26 cellular contexts compared by ENCODE assay signal in genomic region chr12:67318786-67319185, GRCh38. TPM values are rescaled to one million over a fixed set of nuclear protein-coding genes. Genes with fewer than 3 reads are reported as not detected.
DNase-seq lines count a peak whose midpoint lies in the region; ATAC-seq, FAIRE-seq and TF ChIP-seq lines count a peak whose summit lies in the region.
"Had no signal": no experiment of that assay in that cellular context is flagged by ENCODE, and none has a peak within 500 bp of the region (broad histone marks: within the 10 kb centered on the region; RNA-seq: fewer than 3 reads in every experiment).

No MANE protein-coding gene starts in this region.

- no peaks in the 10 kb centered on the region for H3K79me2 ChIP-seq in mammary epithelial cell (ENCODE audit: insufficient read depth, low read length)

- no peak overlapping the region for H3K27ac ChIP-seq in mammary epithelial cell (ENCODE audit: insufficient read depth, low read depth, low read length)
- no peak overlapping the region for H3K27ac ChIP-seq in breast epithelium
- H3K27ac ChIP-seq: SJSA1 had no signal

- no peak overlapping the region for H3K4me2 ChIP-seq in mammary epithelial cell (ENCODE audit: insufficient read depth, low read depth, low read length)
- H3K4me2 ChIP-seq: GM23338 had no signal

- intact Hi-C loops in mammary epithelial cell (cut with micrococcal nuclease): no loop called here
- intact Hi-C loops in breast epithelium (cut with DNase I; ENCODE audit: low total_unique reads): loop anchor here (10.0 kb wide), 1 partner anchor 364 kb away; no protein-coding TSS in a partner anchor

- 65% methylated on average over 3 of the region's 3 CpGs for WGBS in mammary epithelial cell (ENCODE audit: low coverage, missing lambda C conversion rate)

- H3K9me3 ChIP-seq in mammary epithelial cell (replicated peaks; ENCODE audit: insufficient read depth, low read length) (no peaks in the 10 kb centered on the region), breast epithelium (peaks cover 0 to 5% of the 10 kb centered on the region in 2 donors)
- H3K9me3 ChIP-seq: MG63 had no signal

- TF ChIP-seq POLR2A in breast epithelium (IDR thresholded peaks at IDR 0.05) (no peak), GM12891 (IDR thresholded peaks at IDR 0.05; ENCODE audit: low read depth, low read length) (no peak)

- CTCF ChIA-PET in mammary epithelial cell (lab: Charles Lee; ENCODE audit: low non-redundant PET): interaction anchor here (0.7 kb wide), 1 partner anchor 15 kb away, joined by 3 read pairs; no protein-coding TSS in a partner anchor

- no peak for TF ChIP-seq CTCF in mammary epithelial cell (conservative IDR thresholded peaks at IDR 0.05 in 1 of 2, IDR thresholded peaks at IDR 0.05 in 1 of 2; ENCODE audit: extremely low read depth in 1 of 2, insufficient read depth in 1 of 2, low read depth in 1 of 2, low read length in 2 of 2)
- no peak for TF ChIP-seq CTCF in breast epithelium (IDR thresholded peaks at IDR 0.05)

- H3K27me3 ChIP-seq in mammary epithelial cell (ENCODE audit: insufficient read depth, low read length) (no peaks in the 10 kb centered on the region), breast epithelium (no peaks in the 10 kb centered on the region)
- H3K27me3 ChIP-seq: MG63, SJSA1 had no signal

- no peaks in the 10 kb centered on the region for H3K4me1 ChIP-seq in mammary epithelial cell (ENCODE audit: insufficient read depth, low read length)
- H3K4me1 ChIP-seq in breast epithelium: no peaks in the 10 kb centered on the region
- H3K4me1 ChIP-seq: SJSA1 had no signal

- no peaks in the 10 kb centered on the region for H4K20me1 ChIP-seq in mammary epithelial cell (ENCODE audit: insufficient read depth, low read length)

- BruUV-seq in mammary epithelial cell (replicated peaks; lab: Mats Ljungman, UMichigan): no TSS peak

- in situ Hi-C loops in mammary epithelial cell (cut with MboI; ENCODE audit: low sequenced_read_pairs in 2 of 2): no loop called here

- H3K4me3 ChIP-seq in mammary epithelial cell (replicated peaks in 1 of 3; ENCODE audit: insufficient read depth in 1 of 3, low read depth in 2 of 3, low read length in 3 of 3) (no peak overlapping the region), breast epithelium (no peak overlapping the region)
- H3K4me3 ChIP-seq: GM23338, MG63, SJSA1 had no signal

- H3K9ac ChIP-seq in mammary epithelial cell (ENCODE audit: insufficient read depth, low read length): no peak overlapping the region

- FAIRE-seq in GM12891 (lab: Jason Lieb, UNC): peak; percentile 41
- FAIRE-seq: A204.1, G401.6 had no signal

- no peak overlapping the region for H2AFZ ChIP-seq in mammary epithelial cell (ENCODE audit: low read depth, low read length)
- H2AFZ ChIP-seq: GM23338 had no signal

- DNase-seq in mammary epithelial cell: peak; percentile 3
- DNase-seq in breast epithelium (ENCODE audit: low spot score in 2 of 2): no peak
- DNase-seq in GM12891 (ENCODE audit: insufficient read length, low spot score): no peak
- DNase-seq in kidney glomerular epithelial cell (lab: John Stamatoyannopoulos, UW): peak; percentile 10
- peak; percentile 65 for DNase-seq in renal cortical epithelial cell (ENCODE audit: low read depth)
- no peak for DNase-seq in stimulated activated naive CD4-positive, alpha-beta T cell (lab: John Stamatoyannopoulos, UW)
- no peak for DNase-seq in D341Med (ENCODE audit: low spot score)
- DNase-seq: CD4-positive, CD25-positive, alpha-beta regulatory T cell; H9; HFFc6; IMR-90; KG1; MG63; NCI-H1694; NCI-H2081; NCI-H2171; NCI-H226; NCI-H510A; NCI-H69; Right ventricle myocardium superior; RPMI8226 had no signal

- H3K36me3 ChIP-seq in mammary epithelial cell (ENCODE audit: insufficient read depth, low read length) (peaks cover 19% of the 10 kb centered on the region), breast epithelium (no peaks in the 10 kb centered on the region)

- dilution Hi-C loops in mammary epithelial cell (cut with HindIII; ENCODE audit: low sequenced_read_pairs): no loop called here

- no peak for ATAC-seq in HG03571 (IDR thresholded peaks at IDR 0.05; ENCODE audit: unreplicated experiment)
- ATAC-seq: GM23338 had no signal

TF ChIP-seq in GM12891, 5 proteins besides CTCF, POLR2A, EP300 and RAD21:
- no peak for TF ChIP-seq POU2F2 (IDR thresholded peaks at IDR 0.05; ENCODE audit: low read depth, low read length)
- TF ChIP-seq TAF1 (IDR thresholded peaks at IDR 0.05; ENCODE audit: low read depth, low read length): no peak
- no peak for TF ChIP-seq SPI1 (IDR thresholded peaks at IDR 0.05; ENCODE audit: low read depth, low read length)
- no peak; the same call in 1 of the 2 replicates for TF ChIP-seq POLR2AphosphoS5 (IDR thresholded peaks at IDR 0.05; ENCODE audit: low read depth, low read length)

RNA-seq across cellular contexts. Expression of gene CAND1, which starts 49.6 kb away (rescaled TPM):
- total RNA-seq in mammary epithelial cell (100 to 1,000 TPM; 102 to 157 TPM), breast epithelium (100 to 1,000 TPM in 1 of 3 donors, 10 to 100 TPM in 2; 69.6 to 112 (median 81.3) TPM), renal cortical epithelial cell (113 and 180 TPM in 2 replicates)
- 55.4 TPM for polyA plus RNA-seq in mammary epithelial cell
- 87.4 TPM for polyA minus RNA-seq in mammary epithelial cell
- 54.5 TPM for polyA plus RNA-seq in GM12891 (2012; ENCODE audit: low read depth, missing spikeins)

Comparison
In these comparisons a context has a peak if more than half of its experiments do, and no peak if none do; other contexts are left out.
1. DNase-seq: peak in mammary epithelial cell (single experiment), kidney glomerular epithelial cell (single experiment) and renal cortical epithelial cell (single experiment); none in breast epithelium (0 of 2), GM12891 (single experiment), stimulated activated naive CD4-positive, alpha-beta T cell (0 of 6) and D341Med (single experiment).